Comparison of ENCODE assay signal across 9 cellular contexts in genomic region chr7:73940701-73941238, GRCh38.
"Had no signal": no experiment of that assay in that cellular context is flagged by ENCODE, and none has a peak within 500 bp of the region (broad histone marks: within the 10 kb centered on the region; RNA-seq: fewer than 3 reads in every experiment).

No MANE protein-coding gene starts in this region.

- ATAC-seq: GM23338, HepG2 had no signal

- H2AFZ ChIP-seq: GM23338 had no signal

- H3K27ac ChIP-seq: HL-60 had no signal

- FAIRE-seq: H1, H54, HepG2 had no signal

- H3K4me3 ChIP-seq: GM23338 had no signal

- DNase-seq: H9, HCEC 1CT, HFFc6, KG1 had no signal

- H3K4me2 ChIP-seq: GM23338 had no signal
